ENCODE assay signal across 1 cellular context in the genomic region with DNA sequence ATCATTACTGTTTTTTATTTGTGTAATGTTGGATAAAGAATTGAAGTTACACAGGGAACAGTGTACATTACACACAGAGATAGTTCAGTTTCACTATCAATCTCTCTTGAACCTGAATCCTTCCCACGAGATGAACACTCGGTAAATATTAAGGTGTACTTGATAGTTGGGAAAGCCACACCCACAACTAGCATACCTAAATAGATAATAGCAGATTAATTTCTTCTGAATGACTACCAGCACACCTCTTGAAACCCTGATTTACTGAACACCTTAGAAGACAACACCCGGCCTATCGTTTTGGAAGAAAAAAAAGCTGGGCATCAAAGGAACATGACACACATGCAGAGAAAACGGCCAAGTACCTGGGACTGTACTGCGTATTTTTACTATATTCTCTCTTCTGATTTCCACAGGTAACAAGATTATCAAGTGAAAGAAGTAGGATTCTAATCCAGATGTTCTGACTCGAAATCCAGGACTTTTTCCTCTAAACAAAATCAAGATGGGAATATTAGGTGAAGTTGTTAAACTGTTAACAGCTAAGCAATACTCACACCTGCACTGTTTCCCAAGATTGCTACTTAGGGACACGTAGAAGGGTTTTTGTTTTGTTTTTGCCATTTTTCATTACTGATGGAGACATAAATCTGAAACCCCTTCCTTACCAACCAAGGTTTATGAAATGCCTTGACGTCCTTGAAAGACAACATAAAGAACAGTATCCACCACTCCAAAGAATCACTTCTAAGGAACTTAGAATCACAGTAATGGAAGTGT.
TF ChIP-seq lines count a peak whose summit lies in the region.

No MANE protein-coding gene starts in this region.

TF ChIP-seq in IMR-90, 13 proteins besides CTCF, POLR2A, EP300 and RAD21 (continued from another document):
- TF ChIP-seq FOS (IDR thresholded peaks at IDR 0.05; ENCODE audit: low read depth, low read length) (no peak), MAFK (IDR thresholded peaks at IDR 0.05; ENCODE audit: low read depth, low read length) (no peak)
